20 cellular contexts compared by ENCODE assay signal in the genomic region with DNA sequence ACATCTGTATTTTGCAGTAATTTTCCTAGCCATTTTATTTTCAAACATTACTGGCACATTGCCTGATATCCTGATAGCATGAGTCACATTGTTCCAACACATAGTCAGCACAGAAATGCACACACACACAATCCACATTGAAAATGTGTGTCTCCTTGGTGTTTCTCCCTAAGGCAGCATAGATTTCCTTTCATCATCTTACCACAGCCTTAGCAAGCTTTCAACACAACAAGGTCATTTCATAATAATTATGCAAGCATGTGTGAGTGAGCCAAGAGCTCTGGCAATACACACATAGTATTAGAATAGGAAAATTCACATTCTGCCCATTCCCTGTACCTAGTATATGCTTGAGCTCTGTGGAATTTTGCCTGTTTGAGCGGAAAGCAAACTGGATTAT.
DNase-seq lines count a peak whose midpoint lies in the region; ATAC-seq, FAIRE-seq and TF ChIP-seq lines count a peak whose summit lies in the region.
"Had no signal": no experiment of that assay in that cellular context is flagged by ENCODE, and none has a peak within 500 bp of the region (broad histone marks: within the 10 kb centered on the region; RNA-seq: fewer than 3 reads in every experiment).

No MANE protein-coding gene starts in this region.

- BruUV-seq in Calu3 (replicated peaks; lab: Mats Ljungman, UMichigan), result no TSS peak
- no TSS peak for BruUV-seq in A673 (replicated peaks; lab: Mats Ljungman, UMichigan)

- H3K4me1 Mint-ChIP-seq in Calu3 (ENCODE audit: low read depth, unreplicated experiment), result no peaks in the 10 kb centered on the region

- H3K27ac ChIP-seq in GM23248 (no peak overlapping the region), RWPE2 (ENCODE audit: poor library complexity, severe bottlenecking) (no peak overlapping the region), esophagus muscularis mucosa (replicated peaks in 1 of 4) (no peak overlapping the region), A673 (ENCODE audit: low read depth, low read length, poor library complexity, severe bottlenecking) (no peak overlapping the region)
- H3K27ac ChIP-seq: suprapubic skin had no signal

- no peaks in the 10 kb centered on the region for H3K9me2 ChIP-seq in GM23248 (ENCODE audit: insufficient read depth)

- 0 out of 3 replicates have a peak, but pooled peaks have one; percentile 23 for ATAC-seq in RWPE2 (ENCODE audit: low read depth)
- ATAC-seq in omental fat pad (ENCODE audit: low FRiP score), result peak; percentile 72
- ATAC-seq: GM12878 had no signal

- WGBS in GM23248 (ENCODE audit: low coverage in 1 of 2, low lambda C conversion rate in 2 of 2, missing lambda C conversion rate in 2 of 2), 2 experiments, result 9 to 43% methylated on average over 1 of the region's 1 CpG
- WGBS in esophagus muscularis mucosa, result 89% methylated on average over 1 of the region's 1 CpG

- H3K9me3 Mint-ChIP-seq in Calu3 (ENCODE audit: low read depth, unreplicated experiment), result no peaks in the 10 kb centered on the region

- CTCF ChIA-PET in Calu3 (lab: Charles Lee) (no interaction called here), A673 (lab: Charles Lee) (interaction anchor here (0.5 kb wide), 1 partner anchor 174 kb away, joined by 3 read pairs; no protein-coding TSS in a partner anchor)

- no peak overlapping the region for H3K9ac ChIP-seq in GM23248

- H3K4me3 ChIP-seq in GM23248 (no peak overlapping the region), RWPE2 (ENCODE audit: severe bottlenecking) (no peak overlapping the region), fibroblast of pulmonary artery (replicated peaks; ENCODE audit: low read depth, low read length) (no peak overlapping the region), esophagus muscularis mucosa (no peak overlapping the region), A673 (ENCODE audit: low read depth, low read length, poor library complexity, severe bottlenecking) (no peak overlapping the region)
- H3K4me3 ChIP-seq: GM12878, suprapubic skin had no signal

- H2AFZ ChIP-seq in GM23248, result no peak overlapping the region

- no peaks in the 10 kb centered on the region for H3K9me3 ChIP-seq in GM23248 (ENCODE audit: low read depth)
- H3K9me3 ChIP-seq in RWPE2 (ENCODE audit: severe bottlenecking), result no peaks in the 10 kb centered on the region
- no peaks in the 10 kb centered on the region for H3K9me3 ChIP-seq in esophagus muscularis mucosa
- H3K9me3 ChIP-seq in A673 (ENCODE audit: low read depth, low read length, poor library complexity, severe bottlenecking), result no peaks in the 10 kb centered on the region
- H3K9me3 ChIP-seq: suprapubic skin had no signal

- in situ Hi-C loops in GM23248 (cut with MboI), result no loop called here

- TF ChIP-seq CTCF in RWPE2 (IDR thresholded peaks at IDR 0.05; ENCODE audit: poor library complexity, severe bottlenecking) (no peak), fibroblast of pulmonary artery (IDR thresholded peaks at IDR 0.05; ENCODE audit: low read length, missing control alignments) (no peak), omental fat pad (IDR thresholded peaks at IDR 0.05) (no peak), esophagus muscularis mucosa (IDR thresholded peaks at IDR 0.05) (no peak), Calu3 (IDR thresholded peaks at IDR 0.05; ENCODE audit: unreplicated experiment) (no peak), A673 (conservative IDR thresholded peaks at IDR 0.05; ENCODE audit: low read depth, low read length) (no peak)

- H3K36me3 ChIP-seq in GM23248 (ENCODE audit: low read depth) (no peaks in the 10 kb centered on the region), RWPE2 (ENCODE audit: low read depth) (no peaks in the 10 kb centered on the region), esophagus muscularis mucosa (no peaks in the 10 kb centered on the region), A673 (ENCODE audit: insufficient read depth, low read length, poor library complexity, severe bottlenecking) (no peaks in the 10 kb centered on the region)
- H3K36me3 ChIP-seq: suprapubic skin had no signal

- no peak overlapping the region for H3K27ac Mint-ChIP-seq in Calu3 (ENCODE audit: unreplicated experiment)
- H3K27ac Mint-ChIP-seq: HFFc6 had no signal

- no peaks in the 10 kb centered on the region for H4K20me1 ChIP-seq in GM23248 (ENCODE audit: insufficient read depth)

- peak; percentile 9 for DNase-seq in GM23248
- DNase-seq in RWPE2 (ENCODE audit: low spot score), result no peak
- DNase-seq in fibroblast of pulmonary artery (ENCODE audit: low read depth), result peak; percentile 31
- no peak for DNase-seq in omental fat pad (ENCODE audit: low spot score)
- DNase-seq in esophagus muscularis mucosa (ENCODE audit: extremely low spot score), result no peak
- DNase-seq in HTR-8/SVneo (ENCODE audit: insufficient read length, low spot score), result no peak
- DNase-seq in Calu3, result no peak
- DNase-seq in A673 (ENCODE audit: low spot score), result no peak
- DNase-seq: activated CD4-positive, alpha-beta T cell treated with anti-CD3 and anti-CD28 coated beads for 4 hours; activated CD8-positive, alpha-beta memory T cell treated with anti-CD3 and anti-CD28 coated beads, Interleukin-2, amount 50 U/mL, for 4 hours; cortex of kidney; HFFc6; kidney glomerular epithelial cell; NCI-H1694 treated with DMSO at 0.1 percent for 48 hours; NCI-H446 treated with DMSO at 0.1 percent for 48 hours; occipital lobe; stimulated activated CD4-positive, alpha-beta T cell treated with anti-CD3 and anti-CD28 coated beads, Interleukin-4, amount 100 ng/mL, for 24 hours had no signal

- intact Hi-C loops in esophagus muscularis mucosa (cut with DNase I), result no loop called here
- intact Hi-C loops in Calu3 (cut with micrococcal nuclease; ENCODE audit: unreplicated experiment), result no loop called here
- intact Hi-C loops in A673 (cut with micrococcal nuclease; ENCODE audit: unreplicated experiment), result no loop called here

- peaks cover 8% of the 10 kb centered on the region for H3K27me3 Mint-ChIP-seq in Calu3 (ENCODE audit: unreplicated experiment)

- no peak for TF ChIP-seq POLR2A in esophagus muscularis mucosa (IDR thresholded peaks at IDR 0.05; ENCODE audit: low read depth)

- no peaks in the 10 kb centered on the region for H3K4me1 ChIP-seq in GM23248 (ENCODE audit: insufficient read depth)
- no peaks in the 10 kb centered on the region for H3K4me1 ChIP-seq in RWPE2 (ENCODE audit: insufficient read depth, poor library complexity, severe bottlenecking)
- no peaks in the 10 kb centered on the region for H3K4me1 ChIP-seq in esophagus muscularis mucosa
- no peaks in the 10 kb centered on the region for H3K4me1 ChIP-seq in A673 (ENCODE audit: insufficient read depth, low read length, poor library complexity, severe bottlenecking)

- H3K36me3 Mint-ChIP-seq in Calu3 (ENCODE audit: insufficient read depth, unreplicated experiment), result no peaks in the 10 kb centered on the region

- H3K27me3 ChIP-seq in GM23248 (replicated peaks; ENCODE audit: insufficient read depth) (no peaks in the 10 kb centered on the region), RWPE2 (ENCODE audit: insufficient read depth, poor library complexity, severe bottlenecking) (no peaks in the 10 kb centered on the region), esophagus muscularis mucosa (no peaks in the 10 kb centered on the region), A673 (replicated peaks; ENCODE audit: insufficient read depth, low read depth, low read length, poor library complexity) (no peaks in the 10 kb centered on the region)
- H3K27me3 ChIP-seq: suprapubic skin had no signal

- H3K4me3 Mint-ChIP-seq in Calu3 (ENCODE audit: low read depth, unreplicated experiment), result no peak overlapping the region
- H3K4me3 Mint-ChIP-seq: HFFc6 had no signal

- POLR2A ChIA-PET in A673 (lab: Charles Lee; ENCODE audit: low non-redundant PET), result no interaction called here

- no peak for FAIRE-seq in HTR-8/SVneo (lab: Jason Lieb, UNC)
- FAIRE-seq: astrocyte, GM12878 had no signal

- no peaks in the 10 kb centered on the region for H3F3A ChIP-seq in GM23248 (ENCODE audit: insufficient read depth)

- no peaks in the 10 kb centered on the region for H3K79me2 ChIP-seq in GM23248 (ENCODE audit: insufficient read depth)

- H3K4me2 ChIP-seq in GM23248 (ENCODE audit: unreplicated experiment), result no peak overlapping the region

- no peak for TF ChIP-seq EP300 in esophagus muscularis mucosa (IDR thresholded peaks at IDR 0.05)

Comparison
In these comparisons a context has a peak if more than half of its experiments do, and no peak if none do; other contexts are left out.
1. DNase-seq: peak in GM23248 (single experiment) and fibroblast of pulmonary artery (single experiment); none in RWPE2 (single experiment), omental fat pad (single experiment), esophagus muscularis mucosa (single experiment), HTR-8/SVneo (single experiment), Calu3 (single experiment) and A673 (single experiment).